Comparison of ENCODE assay signal across 15 cellular contexts in the genomic region with DNA sequence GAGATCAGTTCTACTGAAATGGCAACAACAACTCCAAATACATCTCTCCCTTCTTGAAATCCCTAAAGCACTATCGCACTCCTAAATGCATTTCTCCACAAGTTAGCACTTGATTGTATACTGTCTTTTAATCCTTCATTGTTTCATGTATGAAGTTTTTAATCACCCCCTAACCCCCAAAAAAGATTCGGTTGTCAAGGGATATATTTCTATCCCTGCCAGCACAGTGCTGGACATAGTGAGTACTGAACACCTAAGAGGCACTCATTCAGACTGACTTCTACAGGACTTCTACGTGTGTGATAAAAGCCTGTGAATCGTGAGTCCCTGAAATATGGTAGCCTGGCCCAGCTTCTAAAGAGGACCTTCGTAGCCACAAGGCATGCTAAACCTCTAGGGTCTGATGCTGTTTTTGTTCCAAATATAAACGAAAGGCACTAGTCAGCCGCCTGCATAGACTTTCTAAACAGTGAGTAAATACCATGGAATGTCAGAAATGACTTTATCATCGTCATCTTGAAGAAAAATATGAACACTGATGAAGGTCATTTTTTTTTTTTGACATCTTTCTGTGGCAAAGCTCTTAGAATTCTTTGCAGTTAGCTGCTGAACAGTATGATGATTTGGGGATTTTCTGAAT. TPM values are rescaled to one million over a fixed set of nuclear protein-coding genes. Genes with fewer than 3 reads are reported as not detected.
A peak's percentile ranks its signal among the peaks of the same experiment; 100 is the strongest.
DNase-seq lines count a peak whose midpoint lies in the region; ATAC-seq and TF ChIP-seq lines count a peak whose summit lies in the region.
"Had no signal": no experiment of that assay in that cellular context is flagged by ENCODE, and none has a peak within 500 bp of the region (broad histone marks: within the 10 kb centered on the region; RNA-seq: fewer than 3 reads in every experiment).

No MANE protein-coding gene starts in this region.

- DNase-seq in AG09309 (ENCODE audit: low read depth) (peak; percentile 73), PC-3 (no peak), dedifferentiated amniotic fluid mesenchymal stem cell (ENCODE audit: extremely low spot score) (peak; percentile 93), osteoblast (ENCODE audit: insufficient read length, low spot score, missing footprints) (peak; percentile 94), NCI-H510A (lab: John Stamatoyannopoulos, UW) (no peak), C1 segment of cervical spinal cord (lab: John Stamatoyannopoulos, UW) (no peak), Right ventricle myocardium inferior (ENCODE audit: missing footprints) (no peak)
- DNase-seq: activated naive CD4-positive, alpha-beta T cell treated with anti-CD3 and anti-CD28 coated beads, Interleukin-2, amount 50 U/mL, for 16 hours; esophagus squamous epithelium; GOT3; NCI-H2107; nucleus accumbens had no signal

- TF ChIP-seq CTCF in AG09309 (IDR thresholded peaks at IDR 0.05; ENCODE audit: control insufficient read depth, insufficient read depth, low read depth, low read length, missing control alignments) = no peak
- TF ChIP-seq CTCF in PC-3 (conservative IDR thresholded peaks at IDR 0.05; ENCODE audit: low read depth, low read length) = no peak
- no peak for TF ChIP-seq CTCF in osteoblast (IDR thresholded peaks at IDR 0.05; ENCODE audit: extremely low read depth, low read depth, low read length)

- H3K9me2 ChIP-seq in PC-3 (replicated peaks; ENCODE audit: low read length) = no peaks in the 10 kb centered on the region

- H3K36me3 ChIP-seq in PC-3 (ENCODE audit: low read depth, low read length) (peaks cover 16% of the 10 kb centered on the region; the same call in 1 of the 2 replicates), osteoblast (ENCODE audit: insufficient read depth, low read length) (peaks cover 48% of the 10 kb centered on the region)

- H3K79me2 ChIP-seq in PC-3 (ENCODE audit: low read length) (no peaks in the 10 kb centered on the region), osteoblast (ENCODE audit: insufficient read depth, low read length) (peaks cover 7% of the 10 kb centered on the region)

- ATAC-seq in PC-3 (peak; percentile 55), GM18498 (IDR thresholded peaks at IDR 0.05; ENCODE audit: unreplicated experiment) (no peak), Right ventricle myocardium inferior (no peak)

- CTCF ChIA-PET in PC-3 (lab: Charles Lee) = no interaction called here

- no peaks in the 10 kb centered on the region for H3K4me1 ChIP-seq in PC-3 (ENCODE audit: insufficient read depth, low read length)
- H3K4me1 ChIP-seq in osteoblast (ENCODE audit: insufficient read depth, low read length) = peaks cover 19% of the 10 kb centered on the region

- BruUV-seq in PC-3 (replicated peaks; lab: Mats Ljungman, UMichigan) = no TSS peak

- intact Hi-C loops in PC-3 (cut with micrococcal nuclease) (no loop called here), Right ventricle myocardium inferior (cut with DNase I) (no loop called here)

- H3K4me2 ChIP-seq in PC-3 (ENCODE audit: low read length) (no peak overlapping the region), osteoblast (ENCODE audit: insufficient read depth, low read length) (peak overlapping the region; percentile 21)

- H3K27me3 ChIP-seq in PC-3 (ENCODE audit: low read length) (no peaks in the 10 kb centered on the region), osteoblast (ENCODE audit: insufficient read depth, low read length) (no peaks in the 10 kb centered on the region)
- H3K27me3 ChIP-seq: esophagus squamous epithelium had no signal

- no peaks in the 10 kb centered on the region for H4K20me1 ChIP-seq in PC-3 (ENCODE audit: low read length)
- no peaks in the 10 kb centered on the region for H4K20me1 ChIP-seq in osteoblast (ENCODE audit: insufficient read depth, low read length)

- H2AFZ ChIP-seq in PC-3 (ENCODE audit: low read length) = no peak overlapping the region
- H2AFZ ChIP-seq in osteoblast (ENCODE audit: low read length) = no peak overlapping the region

- no peaks in the 10 kb centered on the region for H3F3A ChIP-seq in PC-3 (ENCODE audit: low read length, unreplicated experiment)

- POLR2A ChIA-PET in PC-3 (lab: Charles Lee; ENCODE audit: unreplicated experiment) = no interaction called here

- no peaks in the 10 kb centered on the region for H3K9me3 ChIP-seq in PC-3 (ENCODE audit: low read length)
- H3K9me3 ChIP-seq in osteoblast (ENCODE audit: low read depth, low read length) = peaks cover 6% of the 10 kb centered on the region
- H3K9me3 ChIP-seq: esophagus squamous epithelium, thoracic aorta had no signal

- no peak overlapping the region for H3K9ac ChIP-seq in PC-3 (ENCODE audit: low read length)

- H3K4me3 ChIP-seq in AG09309 (ENCODE audit: control insufficient read depth, low read depth, low read length) (no peak overlapping the region), PC-3 (ENCODE audit: low read length) (no peak overlapping the region), osteoblast (ENCODE audit: insufficient read depth, low read length) (no peak overlapping the region)
- H3K4me3 ChIP-seq: esophagus squamous epithelium, thoracic aorta had no signal

- H3K27ac ChIP-seq in PC-3 (ENCODE audit: low read length) = no peak overlapping the region
- peak overlapping the region; percentile 90 for H3K27ac ChIP-seq in osteoblast (ENCODE audit: low read depth, low read length)
- H3K27ac ChIP-seq: thoracic aorta, VCaP had no signal

RNA-seq across cellular contexts. Expression of a gene that starts 14.6 kb away (rescaled TPM):
- total RNA-seq in PC-3 (2014; rRNA removed) = 4.7 and 7.3 TPM in 2 replicates
- 9.8 and 10.9 TPM in 2 replicates for total RNA-seq in osteoblast
- total RNA-seq in Right ventricle myocardium inferior = 9.4 TPM

RNA-seq across cellular contexts. Expression of a gene that starts 19.6 kb away (rescaled TPM):
- total RNA-seq in PC-3 (2014; rRNA removed) = 13.6 and 13.9 TPM in 2 replicates
- total RNA-seq in osteoblast = 46.0 and 46.3 TPM in 2 replicates
- total RNA-seq in Right ventricle myocardium inferior = 36.1 TPM

RNA-seq across cellular contexts. Expression of a gene that starts 46.5 kb away (rescaled TPM):
- total RNA-seq in PC-3 (2014; rRNA removed) (16.5 and 18.0 TPM in 2 replicates), osteoblast (30.4 and 33.9 TPM in 2 replicates), Right ventricle myocardium inferior (14.6 TPM)

RNA-seq across cellular contexts. Expression of a gene that starts 53.8 kb away (rescaled TPM):
- 95.7 and 110 TPM in 2 replicates for total RNA-seq in PC-3 (2014; rRNA removed)
- 42.4 and 45.6 TPM in 2 replicates for total RNA-seq in osteoblast
- total RNA-seq in Right ventricle myocardium inferior = 117 TPM

RNA-seq across cellular contexts. Expression of a gene that starts 59.2 kb away (rescaled TPM):
- total RNA-seq in PC-3 (2014; rRNA removed) (0.18 TPM in 1 of 2 replicates, not detected in the other), osteoblast (not detected in 2 replicates), Right ventricle myocardium inferior (94.1 TPM)

Comparison
In these comparisons a context has a peak if more than half of its experiments do, and no peak if none do; other contexts are left out.
1. DNase-seq: peak in AG09309 (single experiment), dedifferentiated amniotic fluid mesenchymal stem cell (single experiment) and osteoblast (single experiment); none in PC-3 (single experiment), NCI-H510A (single experiment), C1 segment of cervical spinal cord (0 of 14) and Right ventricle myocardium inferior (single experiment).